ENCODE assay signal across 12 cellular contexts in the genomic region with DNA sequence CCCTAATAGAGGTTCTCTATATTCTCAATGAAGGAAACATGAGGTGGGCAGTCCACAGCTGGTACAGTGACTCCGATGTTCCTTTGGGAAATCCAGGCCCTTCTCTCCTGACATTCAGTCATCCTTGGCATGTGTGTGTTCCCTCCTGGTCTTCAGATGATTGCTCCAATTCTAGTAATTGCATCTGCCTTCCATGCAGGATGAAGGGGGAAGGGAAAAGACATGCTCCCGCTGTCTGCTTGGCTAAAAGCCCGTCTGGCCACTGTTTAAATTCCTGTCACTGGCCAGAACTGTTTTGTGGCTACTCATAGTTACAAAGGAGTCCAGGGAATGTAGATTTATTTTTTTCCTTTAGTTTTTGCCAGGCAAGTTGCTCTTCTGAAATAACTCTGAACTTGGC.
DNase-seq lines count a peak whose midpoint lies in the region; ATAC-seq and TF ChIP-seq lines count a peak whose summit lies in the region.
"Had no signal": no experiment of that assay in that cellular context is flagged by ENCODE, and none has a peak within 500 bp of the region (broad histone marks: within the 10 kb centered on the region; RNA-seq: fewer than 3 reads in every experiment).

No MANE protein-coding gene starts in this region.

- H2AFZ ChIP-seq in smooth muscle cell (ENCODE audit: low read depth): no peak overlapping the region

- 14% methylated on average over 3 of the region's 3 CpGs for WGBS in smooth muscle cell (ENCODE audit: low lambda C conversion rate)

- H3K9me3 ChIP-seq in smooth muscle cell (replicated peaks; ENCODE audit: low read depth): no peaks in the 10 kb centered on the region
- H3K9me3 ChIP-seq: neutrophil had no signal

- CTCF ChIA-PET in GM10248 (lab: Yijun Ruan, JAX): interaction anchor here (1.5 to 1.7 kb wide), 2 partner anchors 23 to 300 kb away, joined by 3 read pairs; no protein-coding TSS in a partner anchor

- H3F3A ChIP-seq in smooth muscle cell (ENCODE audit: low read depth): no peaks in the 10 kb centered on the region

- DNase-seq in NCI-H748 (lab: John Stamatoyannopoulos, UW; ENCODE audit: unreplicated experiment): peak; percentile 33
- DNase-seq in NCI-H748 treated with DMSO at 0.1 percent for 48 hours (lab: John Stamatoyannopoulos, UW): no peak
- peak; percentile 94 for DNase-seq in astrocyte of the hippocampus (ENCODE audit: low read depth, low spot score)
- peak; percentile 10 to 33 for DNase-seq in hippocampal formation (lab: John Stamatoyannopoulos, UW)
- no peak for DNase-seq in smooth muscle cell (lab: John Stamatoyannopoulos, UW; ENCODE audit: unreplicated experiment)
- no peak for DNase-seq in GM10248 (ENCODE audit: extremely low spot score)
- DNase-seq in mesenteric fat pad (ENCODE audit: low spot score): no peak
- DNase-seq: activated CD8-positive, alpha-beta memory T cell treated with anti-CD3 and anti-CD28 coated beads, Interleukin-2, amount 10 ng/mL, durations not matched to agents 7 days and 5 days; NCI-H1694; stimulated activated CD4-positive, alpha-beta T cell treated with anti-CD3 and anti-CD28 coated beads, Interleukin-4, amount 100 ng/mL, for 1 hour had no signal

- H3K4me3 ChIP-seq in smooth muscle cell: no peak overlapping the region

- no peaks in the 10 kb centered on the region for H3K79me2 ChIP-seq in smooth muscle cell (ENCODE audit: low read depth)

- H3K27me3 ChIP-seq in smooth muscle cell (ENCODE audit: low read depth): no peaks in the 10 kb centered on the region
- H3K27me3 ChIP-seq: neutrophil had no signal

- peaks cover 2% of the 10 kb centered on the region for H3K4me1 ChIP-seq in smooth muscle cell (ENCODE audit: low read depth)

- no peak for ATAC-seq in GM18520 (IDR thresholded peaks at IDR 0.05; ENCODE audit: unreplicated experiment)
- ATAC-seq: activated CD8-positive, alpha-beta memory T cell treated with anti-CD3 and anti-CD28 coated beads, Interleukin-2, amount 10 ng/mL, durations not matched to agents 7 days and 5 days had no signal

- TF ChIP-seq CTCF in smooth muscle cell (IDR thresholded peaks at IDR 0.05; ENCODE audit: borderline replicate concordance, insufficient read depth, poor library complexity, severe bottlenecking): no peak
- no peak for TF ChIP-seq CTCF in GM10248 (IDR thresholded peaks at IDR 0.05; ENCODE audit: control extremely low read depth, extremely low read depth, low read depth, missing control alignments)

- peak overlapping the region; percentile 77 for H3K4me2 ChIP-seq in smooth muscle cell

- no peaks in the 10 kb centered on the region for H3K36me3 ChIP-seq in smooth muscle cell (ENCODE audit: low read depth)
- H3K36me3 ChIP-seq: neutrophil had no signal

- H4K20me1 ChIP-seq in smooth muscle cell (ENCODE audit: low read depth): no peaks in the 10 kb centered on the region

- peak overlapping the region; percentile 85 for H3K27ac ChIP-seq in smooth muscle cell (ENCODE audit: low read depth)
- H3K27ac ChIP-seq: neutrophil had no signal

- no peak overlapping the region for H3K9ac ChIP-seq in smooth muscle cell (ENCODE audit: low read depth)

- POLR2A ChIA-PET in GM10248 (lab: Yijun Ruan, JAX): no interaction called here

Comparison
In these comparisons a context has a peak if more than half of its experiments do, and no peak if none do; other contexts are left out.
1. DNase-seq: peak in NCI-H748 (single experiment), astrocyte of the hippocampus (single experiment) and hippocampal formation (2 of 2); none in NCI-H748 treated with DMSO at 0.1 percent for 48 hours (single experiment), smooth muscle cell (single experiment), GM10248 (single experiment) and mesenteric fat pad (single experiment).